19 cellular contexts compared by ENCODE assay signal in genomic region chr3:171976526-171976925, GRCh38.
DNase-seq lines count a peak whose midpoint lies in the region; ATAC-seq, FAIRE-seq and TF ChIP-seq lines count a peak whose summit lies in the region.
"Had no signal": no experiment of that assay in that cellular context is flagged by ENCODE, and none has a peak within 500 bp of the region (broad histone marks: within the 10 kb centered on the region; RNA-seq: fewer than 3 reads in every experiment).

No MANE protein-coding gene starts in this region.

- in situ Hi-C loops in K562 (cut with MboI) (loop anchor here (5.0 kb wide), 1 partner anchor 51 kb away; no protein-coding TSS in a partner anchor), gastrocnemius medialis (cut with MboI; ENCODE audit: low sequenced_read_pairs in 4 of 4) (no loop called here)

- intact Hi-C loops in K562 (cut with micrococcal nuclease) (no loop called here), gastrocnemius medialis (cut with DNase I; ENCODE audit: low total_unique reads) (no loop called here)

- H3K9me1 ChIP-seq in K562 (ENCODE audit: control insufficient read depth, insufficient read depth, low read length): no peaks in the 10 kb centered on the region

- WGBS in K562 (ENCODE audit: insufficient coverage, low coverage, missing lambda C conversion rate): 76% methylated on average over 3 of the region's 3 CpGs
- WGBS in upper lobe of left lung, 2 donors: 74 to 82% methylated on average over 3 of the region's 3 CpGs

- TF ChIP-seq EP300 in K562 (IDR thresholded peaks at IDR 0.05; ENCODE audit: low read length) (no peak), upper lobe of left lung (IDR thresholded peaks at IDR 0.05) (no peak)

- H3K4me2 ChIP-seq in BLaER1 treated with 17β-estradiol and CSF1 and Interleukin-3, amounts not matched to agents 10 nM and 100 nM: peak overlapping the region; percentile 69 to 87 (median 78)
- no peak overlapping the region for H3K4me2 ChIP-seq in K562 (ENCODE audit: insufficient read depth, low read length)
- H3K4me2 ChIP-seq: KMS-11 had no signal

- FAIRE-seq in K562 (lab: Jason Lieb, UNC): no peak
- FAIRE-seq: GM19239 had no signal

- H3K4me1 ChIP-seq in BLaER1 treated with 17β-estradiol and CSF1 and Interleukin-3, amounts not matched to agents 10 nM and 100 nM: peaks cover 55 to 89% (median 78%) of the 10 kb centered on the region in 10 experiments
- H3K4me1 ChIP-seq in K562 (replicated peaks in 1 of 2; ENCODE audit: control insufficient read depth in 2 of 2, insufficient read depth in 2 of 2, low read length in 2 of 2): peaks cover 0 to 58% of the 10 kb centered on the region in 2 experiments; a peak in 3 of 5 replicates
- H3K4me1 ChIP-seq in neutrophil (ENCODE audit: control insufficient read depth in 1 of 2, insufficient read depth in 1 of 2, low read depth in 1 of 2, low read length in 1 of 2): peaks cover 73 to 83% of the 10 kb centered on the region in 2 experiments
- peaks cover 6 to 19% (median 8%) of the 10 kb centered on the region in 4 donors for H3K4me1 ChIP-seq in upper lobe of left lung
- no peaks in the 10 kb centered on the region for H3K4me1 ChIP-seq in gastrocnemius medialis

- DNase-seq in HT1080 (ENCODE audit: low read depth) (peak; percentile 74), K562 (ENCODE audit: extremely low read depth in 1 of 4, low spot score in 3 of 4) (no peak), upper lobe of left lung (no peak), gastrocnemius medialis (no peak)
- DNase-seq: amniotic stem cell; DMS53; hippocampal formation; kidney glomerular epithelial cell; NCI-H1436 treated with DMSO at 0.1 percent for 48 hours; NCI-H446; stimulated activated CD4-positive, alpha-beta T cell treated with anti-CD3 and anti-CD28 coated beads, Interleukin-4, amount 100 ng/mL, for 4 hours; T-helper 2 cell had no signal

- no peaks in the 10 kb centered on the region for H3K27me3 ChIP-seq in BLaER1 treated with 17β-estradiol and CSF1 and Interleukin-3, amounts not matched to agents 10 nM and 100 nM
- no peaks in the 10 kb centered on the region for H3K27me3 ChIP-seq in K562 (ENCODE audit: control insufficient read depth in 2 of 2, insufficient read depth in 2 of 2, low read length in 2 of 2)
- no peaks in the 10 kb centered on the region for H3K27me3 ChIP-seq in neutrophil
- H3K27me3 ChIP-seq in upper lobe of left lung: no peaks in the 10 kb centered on the region
- no peaks in the 10 kb centered on the region for H3K27me3 ChIP-seq in gastrocnemius medialis

- peaks cover 0 to 12% (median 0%) of the 10 kb centered on the region in 11 experiments; a peak in 4 of 22 replicates for H3K9me3 ChIP-seq in BLaER1 treated with 17β-estradiol and CSF1 and Interleukin-3, amounts not matched to agents 10 nM and 100 nM (replicated peaks in 1 of 11)
- H3K9me3 ChIP-seq in K562 (replicated peaks; ENCODE audit: control insufficient read depth, insufficient read depth, low read depth, low read length): no peaks in the 10 kb centered on the region
- H3K9me3 ChIP-seq in neutrophil: no peaks in the 10 kb centered on the region
- H3K9me3 ChIP-seq in upper lobe of left lung: no peaks in the 10 kb centered on the region
- no peaks in the 10 kb centered on the region for H3K9me3 ChIP-seq in gastrocnemius medialis

- peak overlapping the region in 10 of 11 experiments; percentile 62 to 87 (median 77); a peak in 18 of 22 replicates for H3K27ac ChIP-seq in BLaER1 treated with 17β-estradiol and CSF1 and Interleukin-3, amounts not matched to agents 10 nM and 100 nM
- H3K27ac ChIP-seq in K562 (ENCODE audit: extremely low read depth, low read depth, low read length) (no peak overlapping the region; the same call in 2 of the 3 replicates), neutrophil (peak overlapping the region; percentile 84), upper lobe of left lung (peak overlapping the region in 2 of 4 donors; percentile 55 to 57), gastrocnemius medialis (no peak overlapping the region)
- H3K27ac ChIP-seq: C4-2B, coronary artery, KMS-11 had no signal

- BruUV-seq in K562 (replicated peaks; lab: Mats Ljungman, UMichigan): no TSS peak

- POLR2A ChIA-PET in K562 (lab: Yijun Ruan, JAX): no interaction called here

- no peak for TF ChIP-seq POLR2A in K562 (conservative IDR thresholded peaks at IDR 0.05)
- TF ChIP-seq POLR2A in upper lobe of left lung (IDR thresholded peaks at IDR 0.05): no peak
- TF ChIP-seq POLR2A in gastrocnemius medialis (IDR thresholded peaks at IDR 0.05): no peak

- no peaks in the 10 kb centered on the region for H3K79me2 ChIP-seq in K562 (ENCODE audit: control insufficient read depth, insufficient read depth, low read length)

- no peaks in the 10 kb centered on the region for H3K36me3 ChIP-seq in BLaER1 treated with 17β-estradiol and CSF1 and Interleukin-3, amounts not matched to agents 10 nM and 100 nM
- no peaks in the 10 kb centered on the region for H3K36me3 ChIP-seq in K562 (ENCODE audit: control insufficient read depth, insufficient read depth, low read length)
- no peaks in the 10 kb centered on the region for H3K36me3 ChIP-seq in neutrophil
- H3K36me3 ChIP-seq in upper lobe of left lung: no peaks in the 10 kb centered on the region
- no peaks in the 10 kb centered on the region for H3K36me3 ChIP-seq in gastrocnemius medialis

- ATAC-seq in K562: no peak
- no peak for ATAC-seq in upper lobe of left lung (ENCODE audit: low FRiP score in 2 of 2)
- no peak for ATAC-seq in gastrocnemius medialis
- ATAC-seq in GM21360 (IDR thresholded peaks at IDR 0.05; ENCODE audit: unreplicated experiment): no peak

- peak overlapping the region; percentile 71; the same call in 1 of the 2 replicates for H2AFZ ChIP-seq in K562 (ENCODE audit: low read depth, low read length)

- no peaks in the 10 kb centered on the region for H4K20me1 ChIP-seq in BLaER1 treated with 17β-estradiol and CSF1 and Interleukin-3, amounts not matched to agents 10 nM and 100 nM
- H4K20me1 ChIP-seq in K562 (replicated peaks; ENCODE audit: control insufficient read depth, insufficient read depth, low read length): no peaks in the 10 kb centered on the region

- TF ChIP-seq CTCF in K562 (IDR thresholded peaks at IDR 0.05 in 2 of 3, conservative IDR thresholded peaks at IDR 0.05 in 1 of 3; ENCODE audit: insufficient read depth in 2 of 3, low read depth in 1 of 3, low read length in 3 of 3) (no peak), neutrophil (IDR thresholded peaks at IDR 0.05) (no peak), upper lobe of left lung (IDR thresholded peaks at IDR 0.05) (no peak), gastrocnemius medialis (IDR thresholded peaks at IDR 0.05 in 4 of 5, conservative IDR thresholded peaks at IDR 0.05 in 1 of 5) (no peak)

- peak overlapping the region in 7 of 11 experiments; percentile 44 to 74 (median 64); a peak in 9 of 22 replicates for H3K9ac ChIP-seq in BLaER1 treated with 17β-estradiol and CSF1 and Interleukin-3, amounts not matched to agents 10 nM and 100 nM
- no peak overlapping the region for H3K9ac ChIP-seq in K562 (ENCODE audit: insufficient read depth in 1 of 2, low read depth in 2 of 2, low read length in 2 of 2)
- H3K9ac ChIP-seq: KMS-11 had no signal

- CTCF ChIA-PET in K562 (lab: Yijun Ruan, JAX; ENCODE audit: low intra/inter-chr PET ratio): no interaction called here

- no peak for TF ChIP-seq RAD21 in K562 (CRISPR knock-in tag; conservative IDR thresholded peaks at IDR 0.05 in 1 of 2, IDR thresholded peaks at IDR 0.05 in 1 of 2)

- no peak overlapping the region; a peak in 1 of 20 replicates for H3K4me3 ChIP-seq in BLaER1 treated with 17β-estradiol and CSF1 and Interleukin-3, amounts not matched to agents 10 nM and 100 nM
- H3K4me3 ChIP-seq in K562 (no peak overlapping the region), neutrophil (ENCODE audit: low read depth in 1 of 2, low read length in 1 of 2) (peak overlapping the region; percentile 31 to 41), upper lobe of left lung (no peak overlapping the region), gastrocnemius medialis (no peak overlapping the region)
- H3K4me3 ChIP-seq: coronary artery had no signal

TF ChIP-seq in K562, 482 proteins besides CTCF, POLR2A, EP300 and RAD21:
- TF ChIP-seq ZNF583 (CRISPR knock-in tag; IDR thresholded peaks at IDR 0.05) (no peak), RBFOX2 (IDR thresholded peaks at IDR 0.05; ENCODE audit: low read depth, low read length) (0 out of 2 replicates have a peak, but pooled peaks have one; percentile 7)

Comparison
In these comparisons a context has a peak if more than half of its experiments do, and no peak if none do; other contexts are left out.
1. H3K27ac ChIP-seq: peak in BLaER1 treated with 17β-estradiol and CSF1 and Interleukin-3, amounts not matched to agents 10 nM and 100 nM (10 of 11) and neutrophil (single experiment); none in K562 (single experiment) and gastrocnemius medialis (0 of 4).
2. H3K4me3 ChIP-seq: peak in neutrophil (2 of 2); none in BLaER1 treated with 17β-estradiol and CSF1 and Interleukin-3, amounts not matched to agents 10 nM and 100 nM (0 of 10), K562 (single experiment), upper lobe of left lung (0 of 4) and gastrocnemius medialis (0 of 4).
3. H3K9ac ChIP-seq: peak in BLaER1 treated with 17β-estradiol and CSF1 and Interleukin-3, amounts not matched to agents 10 nM and 100 nM (7 of 11); none in K562 (0 of 2).